ENCODE assay signal across 8 cellular contexts in the genomic region with DNA sequence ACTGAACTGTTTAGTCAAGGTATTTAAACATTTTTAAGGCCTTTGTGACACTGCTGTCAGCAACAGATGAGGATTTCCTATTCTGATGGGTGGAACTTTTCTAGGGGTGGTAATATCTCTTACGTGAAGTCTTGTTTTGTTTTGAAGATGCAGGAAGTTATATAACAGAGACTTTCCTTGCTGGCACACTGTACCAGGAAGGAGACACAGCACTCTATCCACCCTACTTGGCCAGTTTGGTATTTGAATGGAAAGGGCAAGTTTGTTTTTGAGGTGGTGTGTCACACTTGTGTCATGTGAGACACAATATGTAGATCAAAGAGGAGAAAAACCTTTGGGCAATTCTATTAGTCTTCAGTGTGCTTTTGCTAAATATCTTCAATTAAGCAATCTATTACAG. TPM values are rescaled to one million over a fixed set of nuclear protein-coding genes. Genes with fewer than 3 reads are reported as not detected.
A peak's percentile ranks its signal among the peaks of the same experiment; 100 is the strongest.
DNase-seq lines count a peak whose midpoint lies in the region; ATAC-seq and TF ChIP-seq lines count a peak whose summit lies in the region.

No MANE protein-coding gene starts in this region.

- H3K9me3 ChIP-seq in CD8-positive, alpha-beta T cell (ENCODE audit: low read length): no peaks in the 10 kb centered on the region
- no peaks in the 10 kb centered on the region for H3K9me3 ChIP-seq in hepatocyte (ENCODE audit: low read depth)

- no peaks in the 10 kb centered on the region for H3K79me2 ChIP-seq in hepatocyte

- H3K4me3 ChIP-seq in CD8-positive, alpha-beta T cell (ENCODE audit: low read depth, low read length): peak overlapping the region; percentile 4
- no peak overlapping the region for H3K4me3 ChIP-seq in hepatocyte

- no peaks in the 10 kb centered on the region for H3K9me2 ChIP-seq in hepatocyte (replicated peaks; ENCODE audit: insufficient read depth)

- H3K4me2 ChIP-seq in hepatocyte: no peak overlapping the region

- 92% methylated on average over 1 of the region's 1 CpG for WGBS in hepatocyte (ENCODE audit: low lambda C conversion rate, missing lambda C conversion rate)

- H2AFZ ChIP-seq in hepatocyte: no peak overlapping the region

- peaks cover 2% of the 10 kb centered on the region for H3K36me3 Mint-ChIP-seq in CD8-positive, alpha-beta T cell

- peak overlapping the region; percentile 49 for H3K4me3 Mint-ChIP-seq in CD8-positive, alpha-beta T cell

- peaks cover 30% of the 10 kb centered on the region for H3K4me1 Mint-ChIP-seq in CD8-positive, alpha-beta T cell (ENCODE audit: low read depth)

- CTCF ChIA-PET in CD8-positive, alpha-beta T cell (lab: Charles Lee): interaction anchor here (1.0 to 1.1 kb wide), 2 partner anchors 61 to 355 kb away, joined by 3 to 4 read pairs; no protein-coding TSS in a partner anchor

- H3K4me1 ChIP-seq in CD8-positive, alpha-beta T cell (ENCODE audit: insufficient read depth, low read length): peaks cover 28% of the 10 kb centered on the region
- H3K4me1 ChIP-seq in hepatocyte (ENCODE audit: insufficient read depth): no peaks in the 10 kb centered on the region

- intact Hi-C loops in CD8-positive, alpha-beta T cell (cut with DNase I, micrococcal nuclease): loop anchor here (1.0 to 2.0 kb wide), 5 partner anchors 51 to 116 kb away; partner anchors contain the start of genes SRP54 (in 2 of the 2), BAZ1A (in 1 of the 2) and FAM177A1 (in 1 of the 2)
- intact Hi-C loops in left colon (cut with DNase I, micrococcal nuclease): no loop called here

- H3K27ac Mint-ChIP-seq in CD8-positive, alpha-beta T cell: peak overlapping the region; percentile 97

- H3K27ac ChIP-seq in CD8-positive, alpha-beta T cell (ENCODE audit: low read depth, low read length): peak overlapping the region; percentile 87
- no peak overlapping the region for H3K27ac ChIP-seq in hepatocyte

- H3K9me3 Mint-ChIP-seq in CD8-positive, alpha-beta T cell: no peaks in the 10 kb centered on the region

- peak; percentile 90 for ATAC-seq in CD8-positive, alpha-beta T cell
- peak; percentile 45 for ATAC-seq in GM21576 (IDR thresholded peaks at IDR 0.05; ENCODE audit: unreplicated experiment)
- peak; percentile 99 for ATAC-seq in left colon

- H3K27me3 ChIP-seq in CD8-positive, alpha-beta T cell (ENCODE audit: insufficient read depth, low read length): no peaks in the 10 kb centered on the region
- H3K27me3 ChIP-seq in hepatocyte: no peaks in the 10 kb centered on the region

- peak in 5 of 7 experiments; percentile 9 to 60 (median 41) for DNase-seq in CD8-positive, alpha-beta T cell
- DNase-seq in T-helper 9 cell (peak; percentile 5), left colon (no peak), islet precursor cell (no peak), hepatocyte (ENCODE audit: low spot score) (no peak), mesenteric fat pad (ENCODE audit: low spot score) (no peak), hippocampal formation (lab: John Stamatoyannopoulos, UW) (no peak)

- no peaks in the 10 kb centered on the region for H3K36me3 ChIP-seq in CD8-positive, alpha-beta T cell (ENCODE audit: insufficient read depth, low read length)
- H3K36me3 ChIP-seq in hepatocyte (replicated peaks; ENCODE audit: insufficient read depth, low read depth): no peaks in the 10 kb centered on the region

- no peak for TF ChIP-seq CTCF in CD8-positive, alpha-beta T cell (IDR thresholded peaks at IDR 0.05)
- no peak for TF ChIP-seq CTCF in hepatocyte (IDR thresholded peaks at IDR 0.05; ENCODE audit: poor library complexity)

- H4K20me1 ChIP-seq in hepatocyte (ENCODE audit: insufficient read depth, poor library complexity, severe bottlenecking): no peaks in the 10 kb centered on the region

- POLR2A ChIA-PET in CD8-positive, alpha-beta T cell (lab: Charles Lee): interaction anchor here (1.3 to 4.8 kb wide), 5 partner anchors 51 to 473 kb away, joined by 4 to 32 read pairs (median 7); partner anchors contain the start of genes BAZ1A, FAM177A1, NFKBIA and PPP2R3C

- H3K27me3 Mint-ChIP-seq in CD8-positive, alpha-beta T cell (ENCODE audit: low read depth): no peaks in the 10 kb centered on the region

RNA-seq across cellular contexts. Expression of gene SRP54, which starts 51.6 kb away (rescaled TPM):
- total RNA-seq in CD8-positive, alpha-beta T cell: 10 to 100 TPM; 40.4 to 42.4 TPM
- total RNA-seq in left colon (10 to 100 TPM; 38.3 to 43.4 TPM), hepatocyte (85.1 and 96.2 TPM in 2 replicates), mesenteric fat pad (38.3 TPM)
- polyA plus RNA-seq in hepatocyte: 63.1 and 77.1 TPM in 2 replicates

RNA-seq across cellular contexts. Expression of gene BAZ1A, which starts 56.0 kb away (rescaled TPM):
- total RNA-seq in CD8-positive, alpha-beta T cell: 10 to 100 TPM; 48.8 to 52.7 TPM
- 10 to 100 TPM; 29.1 to 36.1 TPM for total RNA-seq in left colon
- 19.8 and 24.7 TPM in 2 replicates for total RNA-seq in hepatocyte
- 20.9 and 23.4 TPM in 2 replicates for polyA plus RNA-seq in hepatocyte
- 35.6 TPM for total RNA-seq in mesenteric fat pad

Comparison
In these comparisons a context has a peak if more than half of its experiments do, and no peak if none do; other contexts are left out.
1. ATAC-seq: peak in every context shown above with its lines; median percentile 99 in left colon; 90 in CD8-positive, alpha-beta T cell; 45 in GM21576.
2. DNase-seq: peak in CD8-positive, alpha-beta T cell (5 of 7) and T-helper 9 cell (single experiment); none in left colon (0 of 2), islet precursor cell (single experiment), hepatocyte (single experiment), mesenteric fat pad (single experiment) and hippocampal formation (0 of 2).
3. intact Hi-C loops: an anchor here in CD8-positive, alpha-beta T cell (1.0 to 2.0 kb wide); none called in left colon.